In the genomic region with DNA sequence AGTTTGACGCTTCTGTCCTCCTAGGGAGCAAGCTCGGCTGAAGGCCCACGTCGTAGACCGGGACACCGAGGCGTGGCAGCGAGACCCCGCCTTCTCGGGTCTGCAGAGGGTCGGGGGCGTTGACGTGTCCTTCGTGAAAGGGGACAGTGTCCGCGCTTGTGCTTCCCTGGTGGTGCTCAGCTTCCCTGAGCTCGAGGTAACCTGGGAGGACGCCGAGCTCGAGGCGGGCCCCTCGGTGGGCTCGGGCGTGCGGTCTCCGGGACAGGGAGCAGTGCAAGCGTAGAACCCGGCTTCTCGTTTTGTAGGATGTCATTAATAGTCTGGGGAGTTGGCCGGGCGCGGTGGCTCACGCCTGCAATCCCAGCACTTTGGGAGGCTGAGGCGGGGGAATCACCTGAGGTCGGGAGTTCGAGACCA, we compare ENCODE assay signal across 8 cellular contexts. TPM values are rescaled to one million over a fixed set of nuclear protein-coding genes. Genes with fewer than 3 reads are reported as not detected.
DNase-seq lines count a peak whose midpoint lies in the region; ATAC-seq and TF ChIP-seq lines count a peak whose summit lies in the region.

No MANE protein-coding gene starts in this region.

- BruUV-seq in OCI-LY7 (replicated peaks; lab: Mats Ljungman, UMichigan): no TSS peak

- H3K27ac ChIP-seq in OCI-LY7 (ENCODE audit: low read depth, low read length, poor library complexity, severe bottlenecking): no peak overlapping the region
- H3K27ac ChIP-seq in esophagus squamous epithelium: peak overlapping the region; percentile 84 to 98 (median 96)
- H3K27ac ChIP-seq in prostate gland: peak overlapping the region; percentile 91 to 98

- H3K79me2 ChIP-seq in OCI-LY7 (ENCODE audit: insufficient read depth, low read depth, low read length): no peaks in the 10 kb centered on the region

- no peaks in the 10 kb centered on the region for H4K20me1 ChIP-seq in OCI-LY7 (ENCODE audit: insufficient read depth, low read length)

- H3K4me1 ChIP-seq in OCI-LY7 (ENCODE audit: insufficient read depth, low read length, poor library complexity, severe bottlenecking) (peaks cover 14% of the 10 kb centered on the region), esophagus squamous epithelium (peaks cover 9 to 34% (median 24%) of the 10 kb centered on the region in 3 donors), prostate gland (replicated peaks) (peaks cover 7% of the 10 kb centered on the region)

- CTCF ChIA-PET in OCI-LY7 (lab: Charles Lee; ENCODE audit: unreplicated experiment): no interaction called here

- H3K4me3 ChIP-seq in OCI-LY7 (ENCODE audit: low read depth, low read length, poor library complexity, severe bottlenecking) (peak overlapping the region; percentile 77), esophagus squamous epithelium (peak overlapping the region; percentile 67 to 99 (median 86)), prostate gland (peak overlapping the region; percentile 81 to 93)

- peak; percentile 22 for ATAC-seq in GM18909 (IDR thresholded peaks at IDR 0.05; ENCODE audit: poor library complexity, unreplicated experiment)
- no peak for ATAC-seq in esophagus mucosa

- 10% methylated on average over 20 of the region's 36 CpGs; no CpG with 5 or more reads in 1 of the 2 donors for WGBS in esophagus squamous epithelium, 2 donors
- WGBS in prostate gland: 4% methylated on average over 36 of the region's 36 CpGs

- H3K36me3 ChIP-seq in OCI-LY7 (ENCODE audit: insufficient read depth, low read length) (no peaks in the 10 kb centered on the region), esophagus squamous epithelium (peaks cover 0 to 37% (median 0%) of the 10 kb centered on the region in 3 donors), prostate gland (no peaks in the 10 kb centered on the region)

- POLR2A ChIA-PET in OCI-LY7 (lab: Charles Lee): interaction anchor here (0.5 to 1.0 kb wide), 2 partner anchors 9 to 95 kb away, joined by 3 to 4 read pairs; no protein-coding TSS in a partner anchor

- DNase-seq in OCI-LY7 (ENCODE audit: low spot score) (no peak), esophagus squamous epithelium (lab: John Stamatoyannopoulos, UW) (no peak), prostate gland (ENCODE audit: low spot score) (no peak), NOMO-1 treated with DMSO at 0.1 percent for 48 hours (lab: John Stamatoyannopoulos, UW; ENCODE audit: unreplicated experiment) (no peak), kidney glomerular epithelial cell (lab: John Stamatoyannopoulos, UW) (no peak)
- no peak for DNase-seq in stimulated activated naive CD4-positive, alpha-beta T cell treated with Interleukin-2 at 50 U/mL for 16 hours (lab: John Stamatoyannopoulos, UW)

- H2AFZ ChIP-seq in OCI-LY7 (ENCODE audit: low read length): peak overlapping the region; percentile 83

- no peak for TF ChIP-seq CTCF in OCI-LY7 (conservative IDR thresholded peaks at IDR 0.05; ENCODE audit: low read length)
- no peak for TF ChIP-seq CTCF in esophagus squamous epithelium (IDR thresholded peaks at IDR 0.05)
- no peak for TF ChIP-seq CTCF in prostate gland (IDR thresholded peaks at IDR 0.05)

- H3K9me3 ChIP-seq in OCI-LY7 (ENCODE audit: low read length): no peaks in the 10 kb centered on the region
- H3K9me3 ChIP-seq in esophagus squamous epithelium: no peaks in the 10 kb centered on the region
- H3K9me3 ChIP-seq in prostate gland: no peaks in the 10 kb centered on the region

- H3K27me3 ChIP-seq in esophagus squamous epithelium (no peaks in the 10 kb centered on the region), prostate gland (replicated peaks; ENCODE audit: insufficient read depth) (no peaks in the 10 kb centered on the region)

- TF ChIP-seq POLR2A in esophagus squamous epithelium (IDR thresholded peaks at IDR 0.05) (no peak), prostate gland (IDR thresholded peaks at IDR 0.05) (no peak)

- H3K4me2 ChIP-seq in OCI-LY7 (ENCODE audit: low read length): peak overlapping the region; percentile 89

- intact Hi-C loops in OCI-LY7 (cut with micrococcal nuclease; ENCODE audit: unreplicated experiment) (no loop called here), esophagus squamous epithelium (cut with DNase I) (no loop called here), prostate gland (cut with DNase I) (no loop called here)

- no peaks in the 10 kb centered on the region for H3K9me2 ChIP-seq in OCI-LY7 (ENCODE audit: insufficient read depth, low read length)

RNA-seq across cellular contexts. Expression of a gene that starts 0.7 kb away (rescaled TPM):
- 19.2 and 22.4 TPM in 2 replicates for total RNA-seq in OCI-LY7 (2014; rRNA removed; shearing (Covaris generic))
- total RNA-seq in OCI-LY7 (2022) (33.1 and 39.4 TPM in 2 replicates), esophagus squamous epithelium (10 to 100 TPM in 3 of 4 donors, 1 to 10 TPM in 1; 7.4 to 16.0 (median 14.5) TPM), prostate gland (10 to 100 TPM; 17.0 to 36.9 TPM), esophagus mucosa (12.9 TPM)
